Comparison of ENCODE assay signal across 20 cellular contexts in the genomic region with DNA sequence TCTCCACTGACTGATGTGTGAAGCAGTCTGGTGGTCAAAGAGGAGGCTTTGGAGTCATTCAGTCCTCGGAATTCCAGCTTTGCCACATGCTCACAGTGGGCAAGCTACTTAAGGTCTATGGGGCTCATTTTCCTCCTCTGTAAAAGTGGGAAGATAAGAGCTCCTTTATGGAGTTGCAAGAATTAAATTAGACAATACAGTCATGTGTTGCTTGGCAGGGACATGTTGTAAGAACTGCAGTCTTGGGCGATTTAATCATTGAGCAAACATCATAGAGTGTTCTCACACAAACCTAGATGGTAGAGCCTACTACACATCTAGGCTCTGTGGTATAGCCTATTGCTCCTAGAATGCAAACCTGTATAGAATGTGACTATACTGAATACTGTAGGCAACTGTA.
"Had no signal": no experiment of that assay in that cellular context is flagged by ENCODE, and none has a peak within 500 bp of the region (broad histone marks: within the 10 kb centered on the region; RNA-seq: fewer than 3 reads in every experiment).

No MANE protein-coding gene starts in this region.

- H3K27me3 ChIP-seq: colonic mucosa, esophagus muscularis mucosa, neural progenitor cell, right lobe of liver, suprapubic skin, tibial artery, uterus had no signal

- ATAC-seq: naive thymus-derived CD4-positive, alpha-beta T cell; right lobe of liver; stimulated activated naive B cell treated with anti-CD40 and anti-IgM and Interleukin-4, amounts not matched to agents 10 μg/mL and 1 μg/mL and 100 μg/mL, for 72 hours had no signal

- H3K27ac ChIP-seq: colonic mucosa, esophagus muscularis mucosa, neural progenitor cell, parathyroid adenoma, right lobe of liver, suprapubic skin, tibial artery, uterus had no signal

- H3K4me1 ChIP-seq: colonic mucosa, esophagus muscularis mucosa, neural progenitor cell, parathyroid adenoma, right lobe of liver, suprapubic skin, tibial artery, uterus had no signal

- H3K9ac ChIP-seq: neural progenitor cell, parathyroid adenoma had no signal

- H3K4me3 ChIP-seq: colonic mucosa, esophagus muscularis mucosa, neural progenitor cell, right lobe of liver, suprapubic skin, tibial artery, uterus had no signal

- H3K36me3 ChIP-seq: colonic mucosa, esophagus muscularis mucosa, neural progenitor cell, right lobe of liver, suprapubic skin, tibial artery, uterus had no signal

- H3K9me3 ChIP-seq: colonic mucosa, esophagus muscularis mucosa, right lobe of liver, suprapubic skin, tibial artery, uterus had no signal

- DNase-seq: colonic mucosa; effector CD8-positive, alpha-beta T cell; endodermal cell; hypothalamus; immature natural killer cell; islet precursor cell; kidney glomerular epithelial cell; mesenchymal stem cell; naive thymus-derived CD4-positive, alpha-beta T cell; right lobe of liver; small intestine; stimulated activated CD4-positive, alpha-beta T cell treated with anti-CD3 and anti-CD28 coated beads, Interleukin-15, amount 100 ng/mL, for 24 hours; stimulated activated CD4-positive, alpha-beta T cell treated with anti-CD3 and anti-CD28 coated beads, Interleukin-2, amount 100 ng/mL, for 48 hours; stimulated activated naive B cell treated with anti-CD40 and anti-IgM and Interleukin-4, amounts not matched to agents 10 μg/mL and 1 μg/mL and 100 μg/mL, for 72 hours; tibial artery; uterus had no signal
